ENCODE assay signal across 19 cellular contexts in the genomic region with DNA sequence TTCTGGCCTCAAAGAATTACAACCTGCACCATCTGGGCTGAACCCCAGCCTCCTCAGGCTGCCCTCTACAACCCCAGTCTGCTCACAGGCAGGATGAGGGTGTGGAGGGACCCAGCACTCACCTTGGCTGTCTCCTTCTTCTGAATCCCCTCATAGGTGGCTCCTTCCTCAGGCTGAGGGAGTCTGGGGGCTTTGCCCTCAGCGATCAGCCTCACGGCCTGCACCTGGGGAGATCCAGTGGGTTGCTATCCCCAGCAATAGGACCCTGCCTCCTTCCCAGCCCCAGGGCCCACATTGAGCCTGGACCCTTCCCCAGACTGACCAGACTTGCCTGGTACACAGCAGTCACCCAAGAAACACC. TPM values are rescaled to one million over a fixed set of nuclear protein-coding genes. Genes with fewer than 3 reads are reported as not detected.
DNase-seq lines count a peak whose midpoint lies in the region; ATAC-seq and TF ChIP-seq lines count a peak whose summit lies in the region.
"Had no signal": no experiment of that assay in that cellular context is flagged by ENCODE, and none has a peak within 500 bp of the region (broad histone marks: within the 10 kb centered on the region; RNA-seq: fewer than 3 reads in every experiment).

No MANE protein-coding gene starts in this region.

- H3K4me3 Mint-ChIP-seq in T-helper 2 cell treated with Interferon-gamma antibody and Interleukin-4, amounts not matched to agents 5 μg/mL and 100 μg/mL, for 36 hours = no peak overlapping the region
- no peak overlapping the region for H3K4me3 Mint-ChIP-seq in chondrocyte (ENCODE audit: unreplicated experiment)
- H3K4me3 Mint-ChIP-seq: CD8-positive, alpha-beta memory T cell had no signal

- no peak overlapping the region for H3K27ac ChIP-seq in upper lobe of right lung
- H3K27ac ChIP-seq in lower lobe of right lung = no peak overlapping the region
- H3K27ac ChIP-seq: 22Rv1, C4-2B had no signal

- H3K27me3 ChIP-seq in upper lobe of right lung = no peaks in the 10 kb centered on the region
- no peaks in the 10 kb centered on the region for H3K27me3 ChIP-seq in lower lobe of right lung (ENCODE audit: low read depth)

- H3K4me1 ChIP-seq in upper lobe of right lung (no peaks in the 10 kb centered on the region), lower lobe of right lung (no peaks in the 10 kb centered on the region)

- in situ Hi-C loops in ACHN (cut with HindIII; ENCODE audit: low pct_ligation_motif_present, low pct_unique_long_range_greater_than_20kb, low sequenced_read_pairs) = no loop called here

- H3K4me3 ChIP-seq in upper lobe of right lung (no peak overlapping the region), lower lobe of right lung (no peak overlapping the region)

- no peak for ATAC-seq in upper lobe of right lung
- no peak for ATAC-seq in lower lobe of right lung

- intact Hi-C loops in upper lobe of right lung (cut with DNase I) (no loop called here), lower lobe of right lung (cut with DNase I) (no loop called here)

- H3K9me3 ChIP-seq in upper lobe of right lung = no peaks in the 10 kb centered on the region
- H3K9me3 ChIP-seq in lower lobe of right lung = no peaks in the 10 kb centered on the region

- no peaks in the 10 kb centered on the region for H3K36me3 Mint-ChIP-seq in T-helper 2 cell treated with Interferon-gamma antibody and Interleukin-4, amounts not matched to agents 5 μg/mL and 100 μg/mL, for 36 hours (ENCODE audit: low read depth)
- H3K36me3 Mint-ChIP-seq in chondrocyte (ENCODE audit: low read depth) = no peaks in the 10 kb centered on the region
- H3K36me3 Mint-ChIP-seq: CD8-positive, alpha-beta memory T cell had no signal

- no peaks in the 10 kb centered on the region for H3K4me1 Mint-ChIP-seq in T-helper 2 cell treated with Interferon-gamma antibody and Interleukin-4, amounts not matched to agents 5 μg/mL and 100 μg/mL, for 36 hours (ENCODE audit: low read depth)
- H3K4me1 Mint-ChIP-seq in chondrocyte (ENCODE audit: low read depth) = no peaks in the 10 kb centered on the region
- H3K4me1 Mint-ChIP-seq: CD8-positive, alpha-beta memory T cell had no signal

- H3K36me3 ChIP-seq in upper lobe of right lung (no peaks in the 10 kb centered on the region), lower lobe of right lung (no peaks in the 10 kb centered on the region)

- no peaks in the 10 kb centered on the region for H3K9me3 Mint-ChIP-seq in T-helper 2 cell treated with Interferon-gamma antibody and Interleukin-4, amounts not matched to agents 5 μg/mL and 100 μg/mL, for 36 hours
- no peaks in the 10 kb centered on the region for H3K9me3 Mint-ChIP-seq in chondrocyte (ENCODE audit: low read depth)

- no peak for TF ChIP-seq CTCF in chondrocyte (IDR thresholded peaks at IDR 0.05)
- no peak for TF ChIP-seq CTCF in upper lobe of right lung (IDR thresholded peaks at IDR 0.05)
- no peak for TF ChIP-seq CTCF in lower lobe of right lung (IDR thresholded peaks at IDR 0.05)

- DNase-seq in T-helper 2 cell treated with Interferon-gamma antibody and Interleukin-4, amounts not matched to agents 5 μg/mL and 100 μg/mL, for 36 hours (ENCODE audit: low spot score) = peak; percentile 2
- DNase-seq in T-helper 2 cell = no peak
- peak; percentile 62 for DNase-seq in chondrocyte (ENCODE audit: low spot score)
- peak; percentile 8 for DNase-seq in mucosa of gallbladder (ENCODE audit: low spot score)
- peak; percentile 53 for DNase-seq in upper lobe of right lung
- no peak for DNase-seq in lower lobe of right lung
- DNase-seq in ACHN = no peak
- DNase-seq in NCI-H69 (lab: John Stamatoyannopoulos, UW) = no peak
- DNase-seq: CD8-positive, alpha-beta memory T cell; H7; Kasumi-1; NCI-H1417; NCI-H1694 treated with DMSO at 0.1 percent for 48 hours; NCI-H2081 treated with DMSO at 0.1 percent for 48 hours; NCI-H2171 treated with DMSO at 0.1 percent for 48 hours; NCI-H524 treated with DMSO at 0.1 percent for 48 hours had no signal

- no peak overlapping the region for H3K27ac Mint-ChIP-seq in T-helper 2 cell treated with Interferon-gamma antibody and Interleukin-4, amounts not matched to agents 5 μg/mL and 100 μg/mL, for 36 hours
- no peak overlapping the region for H3K27ac Mint-ChIP-seq in chondrocyte (ENCODE audit: unreplicated experiment)
- H3K27ac Mint-ChIP-seq: CD8-positive, alpha-beta memory T cell had no signal

- no peaks in the 10 kb centered on the region for H3K27me3 Mint-ChIP-seq in T-helper 2 cell treated with Interferon-gamma antibody and Interleukin-4, amounts not matched to agents 5 μg/mL and 100 μg/mL, for 36 hours (ENCODE audit: low read depth)
- no peaks in the 10 kb centered on the region for H3K27me3 Mint-ChIP-seq in chondrocyte (ENCODE audit: low read depth)

RNA-seq across cellular contexts. Expression of a gene that starts 25.1 kb away (rescaled TPM):
- total RNA-seq in chondrocyte (0.51 to 1.9 TPM (median 0.60 TPM) in 3 replicates), mucosa of gallbladder (9.0 TPM), upper lobe of right lung (3.3 TPM), lower lobe of right lung (2.8 TPM)
- total RNA-seq: CD8-positive, alpha-beta memory T cell; OCI-LY7 had no signal

Comparison
In these comparisons a context has a peak if more than half of its experiments do, and no peak if none do; other contexts are left out.
1. DNase-seq: peak in T-helper 2 cell treated with Interferon-gamma antibody and Interleukin-4, amounts not matched to agents 5 μg/mL and 100 μg/mL, for 36 hours (single experiment), chondrocyte (single experiment), mucosa of gallbladder (single experiment) and upper lobe of right lung (single experiment); none in T-helper 2 cell (0 of 5), lower lobe of right lung (single experiment), ACHN (single experiment) and NCI-H69 (single experiment).